ENCODE assay signal across 9 cellular contexts in the genomic region with DNA sequence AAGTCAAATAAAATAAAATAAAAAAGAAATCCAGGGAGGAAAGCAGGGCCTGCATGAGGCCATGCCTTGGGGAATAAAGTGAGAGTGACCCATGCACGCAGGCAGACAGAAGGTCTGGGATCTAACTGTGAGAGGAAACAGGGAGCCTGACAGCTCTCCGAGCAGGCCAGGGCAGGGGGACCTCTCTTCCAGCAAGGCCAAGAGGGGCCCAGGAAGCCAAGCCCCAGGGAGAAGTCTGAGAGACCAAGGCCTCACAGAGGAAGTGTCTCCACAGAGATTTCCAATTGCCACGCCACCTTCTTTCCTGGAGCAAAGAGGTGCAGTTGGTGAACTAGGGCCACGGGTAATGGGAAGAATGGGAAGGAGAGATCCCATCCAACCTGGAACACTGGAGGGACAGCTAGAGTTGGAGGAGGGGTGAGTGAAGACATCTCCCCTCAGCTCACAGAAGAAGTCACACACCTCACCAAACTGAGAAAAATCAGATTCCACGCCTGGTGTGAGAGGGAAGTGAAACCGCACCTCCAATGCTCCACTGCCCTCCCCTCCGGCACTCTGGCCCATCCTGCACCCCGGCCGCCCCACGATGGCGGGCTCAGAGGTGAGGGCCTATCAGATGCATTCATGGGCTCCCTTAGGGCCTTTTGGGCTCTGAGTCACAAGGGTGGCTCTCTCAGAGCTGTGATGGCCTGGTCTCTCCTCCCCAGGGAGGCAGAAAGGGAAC. TPM values are rescaled to one million over a fixed set of nuclear protein-coding genes. Genes with fewer than 3 reads are reported as not detected.
DNase-seq lines count a peak whose midpoint lies in the region; ATAC-seq and TF ChIP-seq lines count a peak whose summit lies in the region.
"Had no signal": no experiment of that assay in that cellular context is flagged by ENCODE, and none has a peak within 500 bp of the region (broad histone marks: within the 10 kb centered on the region; RNA-seq: fewer than 3 reads in every experiment).

No MANE protein-coding gene starts in this region.

- no peak for DNase-seq in T-helper 2 cell treated with Interferon-gamma antibody and Interleukin-4, amounts not matched to agents 5 μg/mL and 100 μg/mL, for 36 hours (ENCODE audit: low spot score)
- DNase-seq in T-helper 2 cell (no peak), NAMALWA (ENCODE audit: low spot score) (peak; percentile 93), osteoblast (ENCODE audit: insufficient read length, low spot score, missing footprints) (peak; percentile 62), OCI-M1 (lab: John Stamatoyannopoulos, UW) (no peak), DMS153 (lab: John Stamatoyannopoulos, UW) (no peak), NCI-H1694 (lab: John Stamatoyannopoulos, UW) (no peak)

- H3K4me1 ChIP-seq in osteoblast (ENCODE audit: insufficient read depth, low read length) = peaks cover 3% of the 10 kb centered on the region

- peaks cover 72% of the 10 kb centered on the region for H3K4me1 Mint-ChIP-seq in T-helper 2 cell treated with Interferon-gamma antibody and Interleukin-4, amounts not matched to agents 5 μg/mL and 100 μg/mL, for 36 hours (ENCODE audit: low read depth)

- no peak for TF ChIP-seq CTCF in osteoblast (IDR thresholded peaks at IDR 0.05; ENCODE audit: extremely low read depth, low read depth, low read length)

- H3K79me2 ChIP-seq in osteoblast (ENCODE audit: insufficient read depth, low read length) = no peaks in the 10 kb centered on the region

- H3K27me3 Mint-ChIP-seq in T-helper 2 cell treated with Interferon-gamma antibody and Interleukin-4, amounts not matched to agents 5 μg/mL and 100 μg/mL, for 36 hours (ENCODE audit: low read depth) = no peaks in the 10 kb centered on the region
- H3K27me3 Mint-ChIP-seq: brain had no signal

- H3K27ac ChIP-seq in osteoblast (ENCODE audit: low read depth, low read length) = no peak overlapping the region

- peak; percentile 48 for ATAC-seq in HG02588 (IDR thresholded peaks at IDR 0.05; ENCODE audit: unreplicated experiment)

- no peaks in the 10 kb centered on the region for H3K9me3 Mint-ChIP-seq in T-helper 2 cell treated with Interferon-gamma antibody and Interleukin-4, amounts not matched to agents 5 μg/mL and 100 μg/mL, for 36 hours
- H3K9me3 Mint-ChIP-seq: brain had no signal

- H3K4me2 ChIP-seq in osteoblast (ENCODE audit: insufficient read depth, low read length) = no peak overlapping the region

- H4K20me1 ChIP-seq in osteoblast (ENCODE audit: insufficient read depth, low read length) = no peaks in the 10 kb centered on the region

- H3K36me3 Mint-ChIP-seq in T-helper 2 cell treated with Interferon-gamma antibody and Interleukin-4, amounts not matched to agents 5 μg/mL and 100 μg/mL, for 36 hours (ENCODE audit: low read depth) = peaks cover 47% of the 10 kb centered on the region
- H3K36me3 Mint-ChIP-seq: brain had no signal

- H3K27ac Mint-ChIP-seq in T-helper 2 cell treated with Interferon-gamma antibody and Interleukin-4, amounts not matched to agents 5 μg/mL and 100 μg/mL, for 36 hours = peak overlapping the region; percentile 58
- H3K27ac Mint-ChIP-seq: brain had no signal

- no peak overlapping the region for H3K4me3 ChIP-seq in osteoblast (ENCODE audit: insufficient read depth, low read length)

- no peaks in the 10 kb centered on the region for H3K36me3 ChIP-seq in osteoblast (ENCODE audit: insufficient read depth, low read length)

- H3K27me3 ChIP-seq in osteoblast (ENCODE audit: insufficient read depth, low read length) = no peaks in the 10 kb centered on the region

- no peak overlapping the region for H3K4me3 Mint-ChIP-seq in T-helper 2 cell treated with Interferon-gamma antibody and Interleukin-4, amounts not matched to agents 5 μg/mL and 100 μg/mL, for 36 hours
- H3K4me3 Mint-ChIP-seq: brain had no signal

- no peaks in the 10 kb centered on the region for H3K9me3 ChIP-seq in osteoblast (ENCODE audit: low read depth, low read length)

- H2AFZ ChIP-seq in osteoblast (ENCODE audit: low read length) = no peak overlapping the region

RNA-seq across cellular contexts. Expression of a gene that starts 25.1 kb away (rescaled TPM):
- 16.3 and 16.5 TPM in 2 replicates for total RNA-seq in osteoblast

Comparison
In these comparisons a context has a peak if more than half of its experiments do, and no peak if none do; other contexts are left out.
1. DNase-seq: peak in NAMALWA (single experiment) and osteoblast (single experiment); none in T-helper 2 cell treated with Interferon-gamma antibody and Interleukin-4, amounts not matched to agents 5 μg/mL and 100 μg/mL, for 36 hours (single experiment), T-helper 2 cell (0 of 5), OCI-M1 (single experiment), DMS153 (single experiment) and NCI-H1694 (single experiment).